In genomic region chr2:12070581-12070980, GRCh38 we compare ENCODE assay signal across 16 cellular contexts.
A peak's percentile ranks its signal among the peaks of the same experiment; 100 is the strongest.
DNase-seq lines count a peak whose midpoint lies in the region; ATAC-seq lines count a peak whose summit lies in the region.
"Had no signal": no experiment of that assay in that cellular context is flagged by ENCODE, and none has a peak within 500 bp of the region (broad histone marks: within the 10 kb centered on the region; RNA-seq: fewer than 3 reads in every experiment).

No MANE protein-coding gene starts in this region.

- peak; percentile 47 for DNase-seq in GM04504 (ENCODE audit: low read depth)
- DNase-seq in stimulated activated naive B cell treated with anti-CD40 and anti-IgM and Interleukin-4, amounts not matched to agents 10 μg/mL and 1 μg/mL and 100 μg/mL, for 72 hours, result no peak
- DNase-seq in natural killer cell treated with Interleukin-12 subunit alpha and Interleukin-12 subunit beta and Interleukin-15 and Interleukin-18, amount 100 ng/mL, for 72 hours (ENCODE audit: low spot score), result no peak
- no peak for DNase-seq in NCI-H748 (lab: John Stamatoyannopoulos, UW; ENCODE audit: unreplicated experiment)
- no peak for DNase-seq in stimulated activated CD8-positive, alpha-beta memory T cell treated with anti-CD3 and anti-CD28 coated beads, Interleukin-4, amount 100 ng/mL, for 48 hours
- DNase-seq: caudate nucleus; immature natural killer cell; naive thymus-derived CD4-positive, alpha-beta T cell; NCI-H187 treated with DMSO at 0.1 percent for 48 hours; SHP77; stimulated activated CD4-positive, alpha-beta T cell treated with anti-CD3 and anti-CD28 coated beads, Interleukin-4, amount 100 ng/mL, for 4 hours had no signal

- peaks cover 3% of the 10 kb centered on the region for H3K9me3 Mint-ChIP-seq in activated T-helper 17 cell treated with anti-CD3 and anti-CD28 coated beads, Interleukin-2, amount 50 U/mL, for 72 hours
- peaks cover 0 to 2% of the 10 kb centered on the region in 2 donors for H3K9me3 Mint-ChIP-seq in stimulated activated naive B cell treated with anti-CD40 and anti-IgM and Interleukin-4, amounts not matched to agents 10 μg/mL and 1 μg/mL and 100 μg/mL, for 72 hours
- H3K9me3 Mint-ChIP-seq in natural killer cell treated with Interleukin-12 subunit alpha and Interleukin-12 subunit beta and Interleukin-15 and Interleukin-18, amount 100 ng/mL, for 72 hours, result no peaks in the 10 kb centered on the region
- H3K9me3 Mint-ChIP-seq: activated T-helper 1 cell treated with anti-CD3 and anti-CD28 coated beads, Interleukin-12 subunit alpha, Interleukin-12 subunit beta, Interleukin-2, Interleukin-4 antibody, amounts not matched to agents 30 ng/mL and 10 ng/mL and 1 ng/mL, durations not matched to agents 14 hours and 24 hours and 36 hours; GM23338; T-helper 2 cell treated with Interferon-gamma antibody and Interleukin-4, amounts not matched to agents 5 μg/mL and 100 μg/mL, for 36 hours had no signal

- peaks cover 3% of the 10 kb centered on the region for H3K27me3 Mint-ChIP-seq in activated T-helper 17 cell treated with anti-CD3 and anti-CD28 coated beads, Interleukin-2, amount 50 U/mL, for 72 hours
- no peaks in the 10 kb centered on the region for H3K27me3 Mint-ChIP-seq in stimulated activated naive B cell treated with anti-CD40 and anti-IgM and Interleukin-4, amounts not matched to agents 10 μg/mL and 1 μg/mL and 100 μg/mL, for 72 hours
- H3K27me3 Mint-ChIP-seq in natural killer cell treated with Interleukin-12 subunit alpha and Interleukin-12 subunit beta and Interleukin-15 and Interleukin-18, amount 100 ng/mL, for 72 hours, result peaks cover 9 to 12% of the 10 kb centered on the region in 2 donors

- no peaks in the 10 kb centered on the region for H3K4me1 Mint-ChIP-seq in activated T-helper 17 cell treated with anti-CD3 and anti-CD28 coated beads, Interleukin-2, amount 50 U/mL, for 72 hours
- peaks cover 37 to 62% of the 10 kb centered on the region in 2 donors for H3K4me1 Mint-ChIP-seq in stimulated activated naive B cell treated with anti-CD40 and anti-IgM and Interleukin-4, amounts not matched to agents 10 μg/mL and 1 μg/mL and 100 μg/mL, for 72 hours
- H3K4me1 Mint-ChIP-seq in natural killer cell treated with Interleukin-12 subunit alpha and Interleukin-12 subunit beta and Interleukin-15 and Interleukin-18, amount 100 ng/mL, for 72 hours (ENCODE audit: low read depth in 2 of 2), result peaks cover 45 to 46% of the 10 kb centered on the region in 2 donors

- ATAC-seq in HG02938 (IDR thresholded peaks at IDR 0.05; ENCODE audit: unreplicated experiment), result peak; percentile 39
- peak; percentile 48 for ATAC-seq in activated T-helper 17 cell treated with anti-CD3 and anti-CD28 coated beads, Interleukin-2, amount 50 U/mL, for 72 hours (replicated peaks)
- no peak for ATAC-seq in stimulated activated naive B cell treated with anti-CD40 and anti-IgM and Interleukin-4, amounts not matched to agents 10 μg/mL and 1 μg/mL and 100 μg/mL, for 72 hours (replicated peaks)
- no peak for ATAC-seq in natural killer cell treated with Interleukin-12 subunit alpha and Interleukin-12 subunit beta and Interleukin-15 and Interleukin-18, amount 100 ng/mL, for 72 hours
- ATAC-seq: GM23338; naive thymus-derived CD4-positive, alpha-beta T cell had no signal

- H3K27ac Mint-ChIP-seq in activated T-helper 17 cell treated with anti-CD3 and anti-CD28 coated beads, Interleukin-2, amount 50 U/mL, for 72 hours, result peak overlapping the region; percentile 6
- H3K27ac Mint-ChIP-seq in stimulated activated naive B cell treated with anti-CD40 and anti-IgM and Interleukin-4, amounts not matched to agents 10 μg/mL and 1 μg/mL and 100 μg/mL, for 72 hours, result peak overlapping the region; percentile 1
- peak overlapping the region in 1 of 2 donors; percentile 15 for H3K27ac Mint-ChIP-seq in natural killer cell treated with Interleukin-12 subunit alpha and Interleukin-12 subunit beta and Interleukin-15 and Interleukin-18, amount 100 ng/mL, for 72 hours
- H3K27ac Mint-ChIP-seq: activated T-helper 1 cell treated with anti-CD3 and anti-CD28 coated beads, Interleukin-12 subunit alpha, Interleukin-12 subunit beta, Interleukin-2, Interleukin-4 antibody, amounts not matched to agents 30 ng/mL and 10 ng/mL and 1 ng/mL, durations not matched to agents 14 hours and 24 hours and 36 hours; GM23338; naive thymus-derived CD4-positive, alpha-beta T cell; T-helper 2 cell treated with Interferon-gamma antibody and Interleukin-4, amounts not matched to agents 5 μg/mL and 100 μg/mL, for 36 hours had no signal

- H3K36me3 Mint-ChIP-seq in activated T-helper 17 cell treated with anti-CD3 and anti-CD28 coated beads, Interleukin-2, amount 50 U/mL, for 72 hours (ENCODE audit: low read depth), result no peaks in the 10 kb centered on the region
- H3K36me3 Mint-ChIP-seq in stimulated activated naive B cell treated with anti-CD40 and anti-IgM and Interleukin-4, amounts not matched to agents 10 μg/mL and 1 μg/mL and 100 μg/mL, for 72 hours, result no peaks in the 10 kb centered on the region
- peaks cover 6% of the 10 kb centered on the region for H3K36me3 Mint-ChIP-seq in natural killer cell treated with Interleukin-12 subunit alpha and Interleukin-12 subunit beta and Interleukin-15 and Interleukin-18, amount 100 ng/mL, for 72 hours
- H3K36me3 Mint-ChIP-seq: naive thymus-derived CD4-positive, alpha-beta T cell had no signal

- no peak overlapping the region for H3K4me3 Mint-ChIP-seq in activated T-helper 17 cell treated with anti-CD3 and anti-CD28 coated beads, Interleukin-2, amount 50 U/mL, for 72 hours
- H3K4me3 Mint-ChIP-seq in stimulated activated naive B cell treated with anti-CD40 and anti-IgM and Interleukin-4, amounts not matched to agents 10 μg/mL and 1 μg/mL and 100 μg/mL, for 72 hours, result peak overlapping the region in 1 of 2 donors; percentile 47
- no peak overlapping the region for H3K4me3 Mint-ChIP-seq in natural killer cell treated with Interleukin-12 subunit alpha and Interleukin-12 subunit beta and Interleukin-15 and Interleukin-18, amount 100 ng/mL, for 72 hours
- H3K4me3 Mint-ChIP-seq: activated T-helper 1 cell treated with anti-CD3 and anti-CD28 coated beads, Interleukin-12 subunit alpha, Interleukin-12 subunit beta, Interleukin-2, Interleukin-4 antibody, amounts not matched to agents 30 ng/mL and 10 ng/mL and 1 ng/mL, durations not matched to agents 14 hours and 24 hours and 36 hours; GM23338; naive thymus-derived CD4-positive, alpha-beta T cell; T-helper 2 cell treated with Interferon-gamma antibody and Interleukin-4, amounts not matched to agents 5 μg/mL and 100 μg/mL, for 36 hours had no signal

Comparison
In these comparisons a context has a peak if more than half of its experiments do, and no peak if none do; other contexts are left out.
1. ATAC-seq: peak in HG02938 (single experiment) and activated T-helper 17 cell treated with anti-CD3 and anti-CD28 coated beads, Interleukin-2, amount 50 U/mL, for 72 hours (single experiment); none in stimulated activated naive B cell treated with anti-CD40 and anti-IgM and Interleukin-4, amounts not matched to agents 10 μg/mL and 1 μg/mL and 100 μg/mL, for 72 hours (0 of 2) and natural killer cell treated with Interleukin-12 subunit alpha and Interleukin-12 subunit beta and Interleukin-15 and Interleukin-18, amount 100 ng/mL, for 72 hours (0 of 2).